In genomic region chr5:118199801-118200200, GRCh38 we compare ENCODE assay signal across 28 cellular contexts.
"Had no signal": no experiment of that assay in that cellular context is flagged by ENCODE, and none has a peak within 500 bp of the region (broad histone marks: within the 10 kb centered on the region; RNA-seq: fewer than 3 reads in every experiment).

No MANE protein-coding gene starts in this region.

- H3K27ac Mint-ChIP-seq: stimulated activated effector memory CD8-positive, alpha-beta T cell treated with anti-CD3 and anti-CD28 coated beads, Interleukin-12 subunit alpha, Interleukin-12 subunit beta, amount 100 ng/mL, for 72 hours; stimulated activated memory B cell treated with anti-CD40 and anti-IgM and Interleukin-4, amounts not matched to agents 10 μg/mL and 1 μg/mL and 100 μg/mL, for 72 hours; stimulated activated naive B cell treated with anti-CD40 and anti-IgM and Interleukin-4, amounts not matched to agents 10 μg/mL and 1 μg/mL and 100 μg/mL, for 72 hours; stimulated activated naive CD8-positive, alpha-beta T cell treated with anti-CD3 and anti-CD28 coated beads, Interleukin-15, amount 100 ng/mL, for 72 hours; stimulated activated naive CD8-positive, alpha-beta T cell treated with anti-CD3 and anti-CD28 coated beads, Interleukin-15, Interleukin-2, amounts not matched to agents 100 ng/mL and 50 ng/mL, for 24 hours; type B pancreatic cell had no signal

- H3K4me3 ChIP-seq: stomach, suprapubic skin, testis, thoracic aorta, thyroid gland, tibial artery, tibial nerve, transverse colon, upper lobe of left lung, upper lobe of right lung, uterus, vagina had no signal

- ATAC-seq: stimulated activated effector memory CD8-positive, alpha-beta T cell treated with anti-CD3 and anti-CD28 coated beads, Interleukin-12 subunit alpha, Interleukin-12 subunit beta, amount 100 ng/mL, for 72 hours; stimulated activated memory B cell treated with anti-CD40 and anti-IgM and Interleukin-4, amounts not matched to agents 10 μg/mL and 1 μg/mL and 100 μg/mL, for 72 hours; stimulated activated naive B cell treated with anti-CD40 and anti-IgM and Interleukin-4, amounts not matched to agents 10 μg/mL and 1 μg/mL and 100 μg/mL, for 72 hours; stimulated activated naive CD8-positive, alpha-beta T cell treated with anti-CD3 and anti-CD28 coated beads, Interleukin-15, amount 100 ng/mL, for 72 hours; stimulated activated naive CD8-positive, alpha-beta T cell treated with anti-CD3 and anti-CD28 coated beads, Interleukin-15, Interleukin-2, amounts not matched to agents 100 U/mL and 50 U/mL, for 24 hours; upper lobe of right lung had no signal

- H3K27ac ChIP-seq: stomach, suprapubic skin, testis, thoracic aorta, thyroid gland, tibial artery, tibial nerve, transverse colon, upper lobe of left lung, upper lobe of right lung, uterus, vagina had no signal

- DNase-seq: stimulated activated CD4-positive, alpha-beta T cell treated with anti-CD3 and anti-CD28 coated beads, Interleukin-2, amount 100 ng/mL, for 48 hours; stimulated activated CD4-positive, alpha-beta T cell treated with anti-CD3 and anti-CD28 coated beads, Interleukin-4, amount 100 ng/mL, for 1 hour; stimulated activated CD4-positive, alpha-beta T cell treated with anti-CD3 and anti-CD28 coated beads, Interleukin-4, amount 100 ng/mL, for 24 hours; stimulated activated CD4-positive, alpha-beta T cell treated with anti-CD3 and anti-CD28 coated beads, Interleukin-4, amount 100 ng/mL, for 4 hours; stimulated activated CD8-positive, alpha-beta memory T cell treated with anti-CD3 and anti-CD28 coated beads, Interleukin-4, amount 100 ng/mL, for 48 hours; stimulated activated naive B cell treated with anti-CD40 and anti-IgM and Interleukin-4, amounts not matched to agents 10 μg/mL and 1 μg/mL and 100 μg/mL, for 72 hours; stimulated activated naive CD4-positive, alpha-beta T cell; stimulated activated naive CD4-positive, alpha-beta T cell treated with Interleukin-2 at 50 U/mL for 16 hours; stimulated activated naive CD8-positive, alpha-beta T cell treated with anti-CD3 and anti-CD28 coated beads, Interleukin-15, amount 100 ng/mL, for 72 hours; stimulated activated naive CD8-positive, alpha-beta T cell treated with anti-CD3 and anti-CD28 coated beads, Interleukin-15, Interleukin-2, amounts not matched to agents 100 U/mL and 50 U/mL, for 24 hours; stomach; substantia nigra; testis; thyroid gland; tibial artery; transverse colon; trophoblast cell; upper lobe of left lung; upper lobe of right lung; uterus had no signal

- H3K9me3 Mint-ChIP-seq: stimulated activated memory B cell treated with anti-CD40 and anti-IgM and Interleukin-4, amounts not matched to agents 10 μg/mL and 1 μg/mL and 100 μg/mL, for 72 hours; stimulated activated naive B cell treated with anti-CD40 and anti-IgM and Interleukin-4, amounts not matched to agents 10 μg/mL and 1 μg/mL and 100 μg/mL, for 72 hours; type B pancreatic cell had no signal

- H3K4me3 Mint-ChIP-seq: stimulated activated effector memory CD8-positive, alpha-beta T cell treated with anti-CD3 and anti-CD28 coated beads, Interleukin-12 subunit alpha, Interleukin-12 subunit beta, amount 100 ng/mL, for 72 hours; stimulated activated memory B cell treated with anti-CD40 and anti-IgM and Interleukin-4, amounts not matched to agents 10 μg/mL and 1 μg/mL and 100 μg/mL, for 72 hours; stimulated activated naive B cell treated with anti-CD40 and anti-IgM and Interleukin-4, amounts not matched to agents 10 μg/mL and 1 μg/mL and 100 μg/mL, for 72 hours; stimulated activated naive CD8-positive, alpha-beta T cell treated with anti-CD3 and anti-CD28 coated beads, Interleukin-15, amount 100 ng/mL, for 72 hours; stimulated activated naive CD8-positive, alpha-beta T cell treated with anti-CD3 and anti-CD28 coated beads, Interleukin-15, Interleukin-2, amounts not matched to agents 100 ng/mL and 50 ng/mL, for 24 hours; type B pancreatic cell had no signal

- H3K4me1 Mint-ChIP-seq: stimulated activated effector memory CD8-positive, alpha-beta T cell treated with anti-CD3 and anti-CD28 coated beads, Interleukin-12 subunit alpha, Interleukin-12 subunit beta, amount 100 ng/mL, for 72 hours; stimulated activated memory B cell treated with anti-CD40 and anti-IgM and Interleukin-4, amounts not matched to agents 10 μg/mL and 1 μg/mL and 100 μg/mL, for 72 hours; stimulated activated naive B cell treated with anti-CD40 and anti-IgM and Interleukin-4, amounts not matched to agents 10 μg/mL and 1 μg/mL and 100 μg/mL, for 72 hours; stimulated activated naive CD8-positive, alpha-beta T cell treated with anti-CD3 and anti-CD28 coated beads, Interleukin-15, amount 100 ng/mL, for 72 hours had no signal

- H3K4me1 ChIP-seq: stomach, suprapubic skin, testis, tibial artery, tibial nerve, transverse colon, upper lobe of left lung, upper lobe of right lung, uterus, vagina had no signal

- H3K36me3 ChIP-seq: stomach, suprapubic skin, thoracic aorta, thyroid gland, tibial artery, tibial nerve, transverse colon, upper lobe of left lung, upper lobe of right lung, uterus, vagina had no signal

- H3K27me3 ChIP-seq: stomach, suprapubic skin, testis, thyroid gland, tibial artery, tibial nerve, transverse colon, upper lobe of left lung, upper lobe of right lung, uterus, vagina had no signal

- H3K27me3 Mint-ChIP-seq: stimulated activated memory B cell treated with anti-CD40 and anti-IgM and Interleukin-4, amounts not matched to agents 10 μg/mL and 1 μg/mL and 100 μg/mL, for 72 hours; stimulated activated naive B cell treated with anti-CD40 and anti-IgM and Interleukin-4, amounts not matched to agents 10 μg/mL and 1 μg/mL and 100 μg/mL, for 72 hours; stimulated activated naive CD8-positive, alpha-beta T cell treated with anti-CD3 and anti-CD28 coated beads, Interleukin-15, amount 100 ng/mL, for 72 hours; stimulated activated naive CD8-positive, alpha-beta T cell treated with anti-CD3 and anti-CD28 coated beads, Interleukin-15, Interleukin-2, amounts not matched to agents 100 ng/mL and 50 ng/mL, for 24 hours had no signal

- H3K9me3 ChIP-seq: stomach, suprapubic skin, testis, thoracic aorta, thyroid gland, tibial artery, tibial nerve, transverse colon, upper lobe of left lung, upper lobe of right lung, uterus, vagina had no signal

- H3K36me3 Mint-ChIP-seq: stimulated activated effector memory CD8-positive, alpha-beta T cell treated with anti-CD3 and anti-CD28 coated beads, Interleukin-12 subunit alpha, Interleukin-12 subunit beta, amount 100 ng/mL, for 72 hours; stimulated activated memory B cell treated with anti-CD40 and anti-IgM and Interleukin-4, amounts not matched to agents 10 μg/mL and 1 μg/mL and 100 μg/mL, for 72 hours; stimulated activated naive B cell treated with anti-CD40 and anti-IgM and Interleukin-4, amounts not matched to agents 10 μg/mL and 1 μg/mL and 100 μg/mL, for 72 hours; type B pancreatic cell had no signal
